ENCODE assay signal across 8 cellular contexts in genomic region chr3:127588675-127589577, GRCh38. TPM values are rescaled to one million over a fixed set of nuclear protein-coding genes. Genes with fewer than 3 reads are reported as not detected.
DNase-seq lines count a peak whose midpoint lies in the region; ATAC-seq, FAIRE-seq and TF ChIP-seq lines count a peak whose summit lies in the region.

No MANE protein-coding gene starts in this region.

- peak; percentile 22 for DNase-seq in activated naive CD4-positive, alpha-beta T cell treated with Interleukin-2 at 50 U/mL for 16 hours
- no peak for DNase-seq in activated naive CD4-positive, alpha-beta T cell (lab: John Stamatoyannopoulos, UW)
- DNase-seq in T-cell (peak in 2 of 34 experiments; percentile 4 to 21), endothelial cell of umbilical vein (ENCODE audit: low read depth, low spot score) (peak; percentile 13), caudate nucleus (lab: John Stamatoyannopoulos, UW) (no peak), NCI-H1436 treated with DMSO at 0.1 percent for 48 hours (lab: John Stamatoyannopoulos, UW) (no peak), dedifferentiated amniotic fluid mesenchymal stem cell (ENCODE audit: extremely low spot score) (no peak)

- H3K9ac ChIP-seq in endothelial cell of umbilical vein (replicated peaks; ENCODE audit: extremely low read depth, insufficient read depth, low read length), result peak overlapping the region; percentile 88

- H3K27me3 ChIP-seq in endothelial cell of umbilical vein (ENCODE audit: control insufficient read depth in 2 of 2, insufficient read depth in 2 of 2, low read length in 2 of 2), result no peaks in the 10 kb centered on the region
- H3K27me3 ChIP-seq in neuron (ENCODE audit: insufficient read depth, low read length), result no peaks in the 10 kb centered on the region

- H3K4me3 Mint-ChIP-seq in T-cell, result peak overlapping the region; percentile 83 to 98 (median 85)

- BruUV-seq in endothelial cell of umbilical vein (replicated peaks; lab: Mats Ljungman, UMichigan), result no TSS peak

- no peak overlapping the region for H2AFZ ChIP-seq in endothelial cell of umbilical vein (ENCODE audit: low read depth, low read length)
- no peak overlapping the region for H2AFZ ChIP-seq in neuron (ENCODE audit: low read depth, low read length)

- no peak for TF ChIP-seq CTCF in endothelial cell of umbilical vein (IDR thresholded peaks at IDR 0.05; ENCODE audit: extremely low read depth in 1 of 2, insufficient read depth in 1 of 2, low read depth in 1 of 2, low read length in 2 of 2)

- dilution Hi-C loops in endothelial cell of umbilical vein (cut with MboI; ENCODE audit: extremely low pct_ligation_motif_present, low sequenced_read_pairs), result no loop called here

- no peaks in the 10 kb centered on the region for H3K27me3 Mint-ChIP-seq in T-cell

- H4K20me1 ChIP-seq in endothelial cell of umbilical vein (replicated peaks; ENCODE audit: control insufficient read depth, extremely low read depth, insufficient read depth, low read length), result no peaks in the 10 kb centered on the region

- peaks cover 39 to 55% (median 51%) of the 10 kb centered on the region in 3 donors for H3K4me1 Mint-ChIP-seq in T-cell

- CTCF ChIA-PET in T-cell (lab: Charles Lee), result interaction anchor here (0.5 to 2.2 kb wide), 7 partner anchors 9 to 1343 kb away, joined by 3 to 9 read pairs (median 3); partner anchors contain the start of gene MCM2 (in 1 of the 2)
- CTCF ChIA-PET in endothelial cell of umbilical vein (lab: Charles Lee), result interaction anchor here (0.9 to 9.2 kb wide), 2 partner anchors 10 to 14 kb away, joined by 3 to 108 read pairs; no protein-coding TSS in a partner anchor

- ATAC-seq in T-cell (replicated peaks in 1 of 4), result no peak

- H3K9me3 ChIP-seq in endothelial cell of umbilical vein (replicated peaks; ENCODE audit: control insufficient read depth, insufficient read depth, low read length) (no peaks in the 10 kb centered on the region), neuron (ENCODE audit: low read length) (no peaks in the 10 kb centered on the region)

- H3K9me3 Mint-ChIP-seq in T-cell, result no peaks in the 10 kb centered on the region

- no peaks in the 10 kb centered on the region for H3K36me3 Mint-ChIP-seq in T-cell

- H3K27ac Mint-ChIP-seq in T-cell, result peak overlapping the region; percentile 78 to 89

- peak; percentile 35 for FAIRE-seq in endothelial cell of umbilical vein (lab: Jason Lieb, UNC)

- peak overlapping the region; percentile 70 for H3K4me2 ChIP-seq in endothelial cell of umbilical vein (ENCODE audit: insufficient read depth, low read length)

- H3K9me1 ChIP-seq in endothelial cell of umbilical vein (replicated peaks; ENCODE audit: control insufficient read depth, extremely low read depth, insufficient read depth, low read length), result no peaks in the 10 kb centered on the region

- H3K4me3 ChIP-seq in endothelial cell of umbilical vein (replicated peaks in 1 of 3; ENCODE audit: insufficient read depth in 1 of 3, low read depth in 1 of 3, low read length in 3 of 3) (peak overlapping the region; percentile 73 to 80 (median 78)), neuron (ENCODE audit: low read length) (peak overlapping the region; percentile 81)

- H3K4me1 ChIP-seq in endothelial cell of umbilical vein (ENCODE audit: control insufficient read depth, extremely low read depth, insufficient read depth, low read length) (peaks cover 15% of the 10 kb centered on the region), neuron (ENCODE audit: insufficient read depth, low read length) (peaks cover 23% of the 10 kb centered on the region)

- no peak for TF ChIP-seq POLR2A in endothelial cell of umbilical vein (IDR thresholded peaks at IDR 0.05; ENCODE audit: low read depth, low read length)

- intact Hi-C loops in endothelial cell of umbilical vein (cut with micrococcal nuclease), result no loop called here

- no peak overlapping the region for H3K27ac ChIP-seq in endothelial cell of umbilical vein (ENCODE audit: insufficient read depth, low read depth, low read length)
- H3K27ac ChIP-seq in caudate nucleus (ENCODE audit: low read depth, low read length), result no peak overlapping the region

- H3K36me3 ChIP-seq in endothelial cell of umbilical vein (ENCODE audit: control insufficient read depth in 2 of 2, extremely low read depth in 1 of 2, insufficient read depth in 2 of 2, low read length in 2 of 2) (no peaks in the 10 kb centered on the region), neuron (ENCODE audit: insufficient read depth, low read length) (no peaks in the 10 kb centered on the region)

- peaks cover 47% of the 10 kb centered on the region for H3K79me2 ChIP-seq in endothelial cell of umbilical vein (ENCODE audit: control insufficient read depth, insufficient read depth, low read length)

- POLR2A ChIA-PET in T-cell (lab: Charles Lee) (interaction anchor here (0.5 to 1.0 kb wide), 3 partner anchors 9 to 1730 kb away, joined by 3 to 5 read pairs (median 3); no protein-coding TSS in a partner anchor), endothelial cell of umbilical vein (lab: Charles Lee) (no interaction called here)

TF ChIP-seq in endothelial cell of umbilical vein, 7 proteins besides CTCF, POLR2A, EP300 and RAD21:
- TF ChIP-seq MAX (IDR thresholded peaks at IDR 0.05; ENCODE audit: insufficient read depth, insufficient read length) (no peak), GATA2 (IDR thresholded peaks at IDR 0.05; ENCODE audit: insufficient read depth, insufficient read length, low read depth, low read length) (no peak), EZH2 (IDR thresholded peaks at IDR 0.05; ENCODE audit: borderline replicate concordance, low read depth, low read length, severe bottlenecking) (no peak), POLR2AphosphoS5 (IDR thresholded peaks at IDR 0.05; ENCODE audit: insufficient read depth, low read depth, low read length) (no peak), FOS (IDR thresholded peaks at IDR 0.05; ENCODE audit: borderline replicate concordance, insufficient read depth, low read length) (no peak), JUN (IDR thresholded peaks at IDR 0.05; ENCODE audit: borderline replicate concordance, insufficient read depth, insufficient read length, low read depth) (no peak), MYC (IDR thresholded peaks at IDR 0.05; ENCODE audit: low read depth, low read length) (no peak)

RNA-seq across cellular contexts. Expression of gene TPRA1, which starts 1.6 kb away (rescaled TPM):
- total RNA-seq in T-cell, result 10 to 100 TPM; 17.1 to 38.4 (median 34.6) TPM
- total RNA-seq in endothelial cell of umbilical vein, result 34.3 and 34.6 TPM in 2 replicates
- 58.0 and 65.4 TPM in 2 replicates for polyA plus RNA-seq in endothelial cell of umbilical vein
- 34.5 and 37.5 TPM in 2 replicates for polyA plus RNA-seq in endothelial cell of umbilical vein (2011; cell fraction: cytosol; rRNA removed)
- 42.5 and 45.5 TPM in 2 replicates for polyA plus RNA-seq in endothelial cell of umbilical vein (2011; cell fraction: nucleus; rRNA removed)
- 19.9 and 26.8 TPM in 2 replicates for polyA plus RNA-seq in endothelial cell of umbilical vein (2012)
- 30.8 and 38.6 TPM in 2 replicates for polyA minus RNA-seq in endothelial cell of umbilical vein
- polyA minus RNA-seq in endothelial cell of umbilical vein (2011; cell fraction: cytosol; rRNA and poly(A)+ RNA removed), result 43.3 TPM
- 13.7 and 15.6 TPM in 2 replicates for polyA minus RNA-seq in endothelial cell of umbilical vein (2011; cell fraction: nucleus; rRNA and poly(A)+ RNA removed)

RNA-seq across cellular contexts. Expression of gene MCM2, which starts 9.3 kb away (rescaled TPM):
- total RNA-seq in T-cell (10 to 100 TPM in 4 of 5 donors, 1 to 10 TPM in 1; 8.4 to 23.2 (median 14.1) TPM), endothelial cell of umbilical vein (64.6 and 71.2 TPM in 2 replicates)
- polyA plus RNA-seq in endothelial cell of umbilical vein, result 48.4 and 53.7 TPM in 2 replicates
- 44.8 and 49.6 TPM in 2 replicates for polyA plus RNA-seq in endothelial cell of umbilical vein (2011; cell fraction: cytosol; rRNA removed)
- polyA plus RNA-seq in endothelial cell of umbilical vein (2011; cell fraction: nucleus; rRNA removed), result 58.4 and 64.1 TPM in 2 replicates
- polyA plus RNA-seq in endothelial cell of umbilical vein (2012), result 16.7 and 28.0 TPM in 2 replicates
- 73.7 and 81.5 TPM in 2 replicates for polyA minus RNA-seq in endothelial cell of umbilical vein
- polyA minus RNA-seq in endothelial cell of umbilical vein (2011; cell fraction: cytosol; rRNA and poly(A)+ RNA removed), result 221 TPM
- 27.1 and 29.2 TPM in 2 replicates for polyA minus RNA-seq in endothelial cell of umbilical vein (2011; cell fraction: nucleus; rRNA and poly(A)+ RNA removed)

RNA-seq across cellular contexts. Expression of gene PODXL2, which starts 40.1 kb away (rescaled TPM):
- 1 to 10 TPM; 2.0 to 4.7 (median 4.2) TPM for total RNA-seq in T-cell
- 5.3 and 6.5 TPM in 2 replicates for total RNA-seq in endothelial cell of umbilical vein
- 5.5 and 8.1 TPM in 2 replicates for polyA plus RNA-seq in endothelial cell of umbilical vein
- polyA plus RNA-seq in endothelial cell of umbilical vein (2011; cell fraction: cytosol; rRNA removed), result 4.2 and 5.6 TPM in 2 replicates
- 3.3 and 3.7 TPM in 2 replicates for polyA plus RNA-seq in endothelial cell of umbilical vein (2011; cell fraction: nucleus; rRNA removed)
- 4.0 and 5.8 TPM in 2 replicates for polyA plus RNA-seq in endothelial cell of umbilical vein (2012)
- polyA minus RNA-seq in endothelial cell of umbilical vein, result 2.1 and 3.8 TPM in 2 replicates
- 23.0 TPM for polyA minus RNA-seq in endothelial cell of umbilical vein (2011; cell fraction: cytosol; rRNA and poly(A)+ RNA removed)
- polyA minus RNA-seq in endothelial cell of umbilical vein (2011; cell fraction: nucleus; rRNA and poly(A)+ RNA removed), result 0.82 and 1.4 TPM in 2 replicates

Comparison
In these comparisons a context has a peak if more than half of its experiments do, and no peak if none do; other contexts are left out.
1. DNase-seq: peak in activated naive CD4-positive, alpha-beta T cell treated with Interleukin-2 at 50 U/mL for 16 hours (single experiment) and endothelial cell of umbilical vein (single experiment); none in activated naive CD4-positive, alpha-beta T cell (0 of 4), caudate nucleus (0 of 61), NCI-H1436 treated with DMSO at 0.1 percent for 48 hours (single experiment) and dedifferentiated amniotic fluid mesenchymal stem cell (single experiment).